18 cellular contexts compared by ENCODE assay signal in the genomic region with DNA sequence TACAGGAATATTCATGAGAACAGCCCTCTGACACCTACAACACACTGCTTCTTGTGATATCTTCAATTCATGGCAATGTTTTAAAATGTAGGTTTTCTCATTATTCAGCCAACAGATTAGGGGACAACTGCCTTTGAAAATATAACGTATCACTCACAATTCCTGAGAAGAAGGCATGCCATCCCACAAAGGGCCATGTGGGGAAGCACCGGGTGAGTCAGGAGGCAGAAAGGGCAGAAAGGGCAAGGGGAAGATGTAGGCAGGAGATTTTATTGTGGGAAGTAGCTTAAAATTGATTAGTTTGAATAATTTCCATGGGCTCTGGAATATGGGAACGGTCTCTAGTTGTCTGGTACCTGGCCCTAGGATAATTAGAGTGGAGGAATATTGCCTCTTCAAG.
"Had no signal": no experiment of that assay in that cellular context is flagged by ENCODE, and none has a peak within 500 bp of the region (broad histone marks: within the 10 kb centered on the region; RNA-seq: fewer than 3 reads in every experiment).

No MANE protein-coding gene starts in this region.

- H3K4me3 Mint-ChIP-seq: activated CD4-positive, alpha-beta T cell treated with anti-CD3 and anti-CD28 coated beads for 36 hours; activated naive CD8-positive, alpha-beta T cell treated with anti-CD3 and anti-CD28 coated beads, Interleukin-2, amount 50 U/mL, for 24 hours; brain; naive thymus-derived CD8-positive, alpha-beta T cell; neural progenitor cell; stimulated activated memory B cell treated with anti-CD40 and anti-IgM and Interleukin-4, amounts not matched to agents 10 μg/mL and 1 μg/mL and 100 μg/mL, for 72 hours; type B pancreatic cell had no signal

- H3K27ac Mint-ChIP-seq: activated CD4-positive, alpha-beta T cell treated with anti-CD3 and anti-CD28 coated beads for 36 hours; activated naive CD8-positive, alpha-beta T cell treated with anti-CD3 and anti-CD28 coated beads, Interleukin-2, amount 50 U/mL, for 24 hours; brain; naive thymus-derived CD8-positive, alpha-beta T cell; neural progenitor cell; stimulated activated memory B cell treated with anti-CD40 and anti-IgM and Interleukin-4, amounts not matched to agents 10 μg/mL and 1 μg/mL and 100 μg/mL, for 72 hours; type B pancreatic cell had no signal

- DNase-seq: activated CD4-positive, alpha-beta T cell treated with anti-CD3 and anti-CD28 coated beads for 36 hours; activated CD4-positive, alpha-beta T cell treated with anti-CD3 and anti-CD28 coated beads, Interleukin-2, amount 50 U/mL, for 48 hours; activated effector memory CD4-positive, alpha-beta T cell treated with anti-CD3 and anti-CD28 coated beads, Interleukin-2, amount 50 U/mL, for 16 hours; activated naive CD4-positive, alpha-beta T cell treated with anti-CD3 and anti-CD28 coated beads, Interleukin-2, amount 50 U/mL, for 16 hours; activated naive CD8-positive, alpha-beta T cell treated with anti-CD3 and anti-CD28 coated beads, Interleukin-2, amount 50 U/mL, for 24 hours; aorta; central memory CD4-positive, alpha-beta T cell; dermis blood vessel endothelial cell; effector CD8-positive, alpha-beta T cell; erythroblast; kidney; left lung; naive thymus-derived CD8-positive, alpha-beta T cell; stimulated activated CD4-positive, alpha-beta T cell treated with anti-CD3 and anti-CD28 coated beads, Interleukin-15, amount 100 ng/mL, for 24 hours had no signal

- H3K36me3 Mint-ChIP-seq: brain; neural progenitor cell; stimulated activated memory B cell treated with anti-CD40 and anti-IgM and Interleukin-4, amounts not matched to agents 10 μg/mL and 1 μg/mL and 100 μg/mL, for 72 hours; type B pancreatic cell had no signal

- H3K4me1 Mint-ChIP-seq: activated CD4-positive, alpha-beta T cell treated with anti-CD3 and anti-CD28 coated beads for 36 hours; brain; neural progenitor cell; stimulated activated memory B cell treated with anti-CD40 and anti-IgM and Interleukin-4, amounts not matched to agents 10 μg/mL and 1 μg/mL and 100 μg/mL, for 72 hours had no signal

- H3K27me3 Mint-ChIP-seq: activated CD4-positive, alpha-beta T cell treated with anti-CD3 and anti-CD28 coated beads for 36 hours; activated naive CD8-positive, alpha-beta T cell treated with anti-CD3 and anti-CD28 coated beads, Interleukin-2, amount 50 U/mL, for 24 hours; brain; naive thymus-derived CD8-positive, alpha-beta T cell; stimulated activated memory B cell treated with anti-CD40 and anti-IgM and Interleukin-4, amounts not matched to agents 10 μg/mL and 1 μg/mL and 100 μg/mL, for 72 hours; type B pancreatic cell had no signal

- H3K9me3 Mint-ChIP-seq: neural progenitor cell had no signal
